In genomic region chr10:91843083-91843482, GRCh38 we compare ENCODE assay signal across 32 cellular contexts.
"Had no signal": no experiment of that assay in that cellular context is flagged by ENCODE, and none has a peak within 500 bp of the region (broad histone marks: within the 10 kb centered on the region; RNA-seq: fewer than 3 reads in every experiment).

No MANE protein-coding gene starts in this region.

- ATAC-seq: activated naive CD4-positive, alpha-beta T cell treated with anti-CD3 and anti-CD28 coated beads, Interleukin-2, amount 50 U/mL, for 72 hours; activated T-cell treated with anti-CD3 and anti-CD28 coated beads, Interleukin-2, amount 50 U/mL, for 4 hours; activated T-cell treated with anti-CD3 and anti-CD28 coated beads, Interleukin-2, amount 50 U/mL, for 72 hours; activated T-helper 17 cell treated with anti-CD3 and anti-CD28 coated beads, Interleukin-2, amount 50 U/mL, for 72 hours; body of pancreas had no signal

- H3K27me3 ChIP-seq: adrenal gland, body of pancreas, brain microvascular endothelial cell, breast epithelium had no signal

- H3K4me1 ChIP-seq: adrenal gland, body of pancreas, breast epithelium had no signal

- H3K9me3 Mint-ChIP-seq: activated B cell treated with CpG ODN at 0.5 μM for 24 hours; activated CD4-positive, alpha-beta memory T cell treated with anti-CD3 and anti-CD28 coated beads for 36 hours; activated CD4-positive, alpha-beta T cell treated with anti-CD3 and anti-CD28 coated beads, Interleukin-2, amount 10 ng/mL, durations not matched to agents 24 days and 14 days; activated naive CD4-positive, alpha-beta T cell treated with anti-CD3 and anti-CD28 coated beads for 36 hours; activated naive CD4-positive, alpha-beta T cell treated with anti-CD3 and anti-CD28 coated beads, Interleukin-2, amount 50 U/mL, for 72 hours; activated naive CD8-positive, alpha-beta T cell treated with anti-CD3 and anti-CD28 coated beads for 36 hours; activated T-cell treated with anti-CD3 and anti-CD28 coated beads, Interleukin-2, amount 50 U/mL, for 4 hours; activated T-cell treated with anti-CD3 and anti-CD28 coated beads, Interleukin-2, amount 50 U/mL, for 72 hours; activated T-helper 1 cell treated with anti-CD3 and anti-CD28 coated beads, Interleukin-12 subunit alpha, Interleukin-12 subunit beta, Interleukin-2, Interleukin-4 antibody, amounts not matched to agents 30 ng/mL and 10 ng/mL and 1 ng/mL, durations not matched to agents 14 hours and 24 hours and 36 hours; activated T-helper 17 cell treated with anti-CD3 and anti-CD28 coated beads, Interleukin-2, amount 50 U/mL, for 72 hours; T-helper 2 cell treated with Interferon-gamma antibody and Interleukin-4, amounts not matched to agents 5 μg/mL and 100 μg/mL, for 36 hours had no signal

- H3K27ac ChIP-seq: adrenal gland, body of pancreas, brain microvascular endothelial cell, breast epithelium, VCaP had no signal

- DNase-seq: activated B cell treated with CpG ODN at 0.5 μM for 24 hours; activated CD4-positive, alpha-beta memory T cell treated with anti-CD3 and anti-CD28 coated beads for 36 hours; activated CD4-positive, alpha-beta T cell treated with anti-CD3 and anti-CD28 coated beads for 4 hours; activated CD4-positive, alpha-beta T cell treated with anti-CD3 and anti-CD28 coated beads, Interleukin-2, amount 10 ng/mL, durations not matched to agents 24 days and 14 days; activated CD4-positive, alpha-beta T cell treated with anti-CD3 and anti-CD28 coated beads, Interleukin-2, amount 50 U/mL, for 1 hour; activated CD4-positive, alpha-beta T cell treated with anti-CD3 and anti-CD28 coated beads, Interleukin-2, amount 50 U/mL, for 4 hours; activated CD4-positive, CD25-positive, alpha-beta regulatory T cell treated with anti-CD3 and anti-CD28 coated beads, Interleukin-2, amount 50 U/mL, for 72 hours; activated CD8-positive, alpha-beta memory T cell treated with anti-CD3 and anti-CD28 coated beads, Interleukin-2, amount 50 U/mL, for 4 hours; activated effector memory CD4-positive, alpha-beta T cell treated with anti-CD3 and anti-CD28 coated beads, Interleukin-2, amount 50 U/mL, for 16 hours; activated gamma-delta T cell treated with Interleukin-2 at 50 U/mL for 16 hours; activated naive CD4-positive, alpha-beta T cell; activated naive CD4-positive, alpha-beta T cell treated with anti-CD3 and anti-CD28 coated beads for 36 hours; activated naive CD4-positive, alpha-beta T cell treated with anti-CD3 and anti-CD28 coated beads, Interleukin-2, amount 50 U/mL, for 16 hours; activated naive CD8-positive, alpha-beta T cell treated with anti-CD3 and anti-CD28 coated beads for 36 hours; activated T-cell treated with anti-CD3 and anti-CD28 coated beads for 4 hours; activated T-cell treated with anti-CD3 and anti-CD28 coated beads, Interleukin-2, amount 50 U/mL, for 1 hour; activated T-cell treated with anti-CD3 and anti-CD28 coated beads, Interleukin-2, amount 50 U/mL, for 4 hours; activated T-cell treated with anti-CD3 and anti-CD28 coated beads, Interleukin-2, amount 50 U/mL, for 72 hours; adrenal gland; amniotic stem cell; aorta; body of pancreas; brain microvascular endothelial cell; central memory CD4-positive, alpha-beta T cell; T-helper 2 cell; T-helper 9 cell had no signal

- H3K27me3 Mint-ChIP-seq: activated B cell treated with CpG ODN at 0.5 μM for 24 hours; activated CD4-positive, alpha-beta memory T cell treated with anti-CD3 and anti-CD28 coated beads for 36 hours; activated CD4-positive, alpha-beta T cell treated with anti-CD3 and anti-CD28 coated beads, Interleukin-2, amount 10 ng/mL, durations not matched to agents 24 days and 14 days; activated naive CD8-positive, alpha-beta T cell treated with anti-CD3 and anti-CD28 coated beads for 36 hours; activated T-helper 17 cell treated with anti-CD3 and anti-CD28 coated beads, Interleukin-2, amount 50 U/mL, for 72 hours had no signal

- H3K9me3 ChIP-seq: adrenal gland, body of pancreas, breast epithelium had no signal

- H3K4me3 Mint-ChIP-seq: activated B cell treated with CpG ODN at 0.5 μM for 24 hours; activated CD4-positive, alpha-beta memory T cell treated with anti-CD3 and anti-CD28 coated beads for 36 hours; activated CD4-positive, alpha-beta T cell treated with anti-CD3 and anti-CD28 coated beads, Interleukin-2, amount 10 ng/mL, durations not matched to agents 24 days and 14 days; activated naive CD4-positive, alpha-beta T cell treated with anti-CD3 and anti-CD28 coated beads for 36 hours; activated naive CD8-positive, alpha-beta T cell treated with anti-CD3 and anti-CD28 coated beads for 36 hours; activated T-cell treated with anti-CD3 and anti-CD28 coated beads, Interleukin-2, amount 50 U/mL, for 4 hours; activated T-cell treated with anti-CD3 and anti-CD28 coated beads, Interleukin-2, amount 50 U/mL, for 72 hours; activated T-helper 1 cell treated with anti-CD3 and anti-CD28 coated beads, Interleukin-12 subunit alpha, Interleukin-12 subunit beta, Interleukin-2, Interleukin-4 antibody, amounts not matched to agents 30 ng/mL and 10 ng/mL and 1 ng/mL, durations not matched to agents 14 hours and 24 hours and 36 hours; activated T-helper 17 cell treated with anti-CD3 and anti-CD28 coated beads, Interleukin-2, amount 50 U/mL, for 72 hours; T-helper 2 cell treated with Interferon-gamma antibody and Interleukin-4, amounts not matched to agents 5 μg/mL and 100 μg/mL, for 36 hours had no signal

- H3K4me1 Mint-ChIP-seq: activated B cell treated with CpG ODN at 0.5 μM for 24 hours; activated CD4-positive, alpha-beta T cell treated with anti-CD3 and anti-CD28 coated beads, Interleukin-2, amount 10 ng/mL, durations not matched to agents 24 days and 14 days; activated naive CD8-positive, alpha-beta T cell treated with anti-CD3 and anti-CD28 coated beads for 36 hours; activated T-helper 17 cell treated with anti-CD3 and anti-CD28 coated beads, Interleukin-2, amount 50 U/mL, for 72 hours had no signal

- H3K4me3 ChIP-seq: adrenal gland, body of pancreas, breast epithelium had no signal

- H3K27ac Mint-ChIP-seq: activated B cell treated with CpG ODN at 0.5 μM for 24 hours; activated CD4-positive, alpha-beta memory T cell treated with anti-CD3 and anti-CD28 coated beads for 36 hours; activated CD4-positive, alpha-beta T cell treated with anti-CD3 and anti-CD28 coated beads, Interleukin-2, amount 10 ng/mL, durations not matched to agents 24 days and 14 days; activated naive CD4-positive, alpha-beta T cell treated with anti-CD3 and anti-CD28 coated beads for 36 hours; activated naive CD4-positive, alpha-beta T cell treated with anti-CD3 and anti-CD28 coated beads, Interleukin-2, amount 50 U/mL, for 72 hours; activated naive CD8-positive, alpha-beta T cell treated with anti-CD3 and anti-CD28 coated beads for 36 hours; activated T-cell treated with anti-CD3 and anti-CD28 coated beads, Interleukin-2, amount 50 U/mL, for 72 hours; activated T-helper 1 cell treated with anti-CD3 and anti-CD28 coated beads, Interleukin-12 subunit alpha, Interleukin-12 subunit beta, Interleukin-2, Interleukin-4 antibody, amounts not matched to agents 30 ng/mL and 10 ng/mL and 1 ng/mL, durations not matched to agents 14 hours and 24 hours and 36 hours; activated T-helper 17 cell treated with anti-CD3 and anti-CD28 coated beads, Interleukin-2, amount 50 U/mL, for 72 hours; T-helper 2 cell treated with Interferon-gamma antibody and Interleukin-4, amounts not matched to agents 5 μg/mL and 100 μg/mL, for 36 hours had no signal
